In the genomic region with DNA sequence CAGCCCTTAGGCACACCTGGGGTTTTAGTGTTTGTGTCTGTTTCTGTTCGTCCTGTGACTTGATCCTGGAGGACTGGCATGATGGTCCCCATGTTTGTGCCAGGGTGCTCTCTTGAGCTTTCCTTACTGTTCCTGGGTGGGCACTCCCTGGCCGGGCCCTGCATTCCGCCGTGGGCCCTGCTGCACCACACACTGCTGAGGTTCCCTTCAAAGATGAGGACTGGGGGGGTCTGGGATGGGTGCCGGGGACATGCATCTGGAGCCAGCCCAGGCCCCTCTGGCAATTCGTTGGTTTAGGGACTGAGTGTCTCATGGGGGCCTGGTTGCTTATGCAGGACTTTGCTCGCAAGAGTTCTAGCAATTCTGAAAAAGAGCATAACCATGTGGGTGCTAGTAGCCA, we compare ENCODE assay signal across 15 cellular contexts.
"Had no signal": no experiment of that assay in that cellular context is flagged by ENCODE, and none has a peak within 500 bp of the region (broad histone marks: within the 10 kb centered on the region; RNA-seq: fewer than 3 reads in every experiment).

No MANE protein-coding gene starts in this region.

- H3K27me3 Mint-ChIP-seq: activated T-helper 17 cell treated with anti-CD3 and anti-CD28 coated beads, Interleukin-2, amount 50 U/mL, for 72 hours; central memory CD8-positive, alpha-beta T cell had no signal

- ATAC-seq: activated T-helper 17 cell treated with anti-CD3 and anti-CD28 coated beads, Interleukin-2, amount 50 U/mL, for 72 hours; left lung; stimulated activated naive B cell treated with anti-CD40 and anti-IgM and Interleukin-4, amounts not matched to agents 10 μg/mL and 1 μg/mL and 100 μg/mL, for 72 hours had no signal

- H3K4me3 Mint-ChIP-seq: activated CD4-positive, alpha-beta T cell treated with anti-CD3 and anti-CD28 coated beads, Interleukin-2, amount 10 ng/mL, durations not matched to agents 7 days and 5 days; activated naive CD4-positive, alpha-beta T cell treated with anti-CD3 and anti-CD28 coated beads for 36 hours; activated T-helper 17 cell treated with anti-CD3 and anti-CD28 coated beads, Interleukin-2, amount 50 U/mL, for 72 hours; central memory CD8-positive, alpha-beta T cell; stimulated activated naive B cell treated with anti-CD40 and anti-IgM and Interleukin-4, amounts not matched to agents 10 μg/mL and 1 μg/mL and 100 μg/mL, for 72 hours had no signal

- H3K9me3 Mint-ChIP-seq: activated CD4-positive, alpha-beta T cell treated with anti-CD3 and anti-CD28 coated beads, Interleukin-2, amount 10 ng/mL, durations not matched to agents 7 days and 5 days; activated naive CD4-positive, alpha-beta T cell treated with anti-CD3 and anti-CD28 coated beads for 36 hours; activated T-helper 17 cell treated with anti-CD3 and anti-CD28 coated beads, Interleukin-2, amount 50 U/mL, for 72 hours; central memory CD8-positive, alpha-beta T cell; stimulated activated naive B cell treated with anti-CD40 and anti-IgM and Interleukin-4, amounts not matched to agents 10 μg/mL and 1 μg/mL and 100 μg/mL, for 72 hours had no signal

- FAIRE-seq: islet of Langerhans had no signal

- H3K36me3 ChIP-seq: left lung, right atrium auricular region, suprapubic skin had no signal

- DNase-seq: activated CD4-positive, alpha-beta T cell treated with anti-CD3 and anti-CD28 coated beads, Interleukin-2, amount 10 ng/mL, durations not matched to agents 7 days and 5 days; activated CD4-positive, CD25-positive, alpha-beta regulatory T cell; activated CD8-positive, alpha-beta memory T cell treated with anti-CD3 and anti-CD28 coated beads for 24 hours; activated naive CD4-positive, alpha-beta T cell treated with anti-CD3 and anti-CD28 coated beads for 36 hours; head of caudate nucleus; left lung; spleen; stimulated activated CD4-positive, alpha-beta T cell treated with anti-CD3 and anti-CD28 coated beads, Interleukin-1b, Interleukin-23, amount 100 ng/mL, for 48 hours; stimulated activated naive B cell treated with anti-CD40 and anti-IgM and Interleukin-4, amounts not matched to agents 10 μg/mL and 1 μg/mL and 100 μg/mL, for 72 hours had no signal

- H3K27me3 ChIP-seq: right atrium auricular region, suprapubic skin had no signal

- H3K4me3 ChIP-seq: left lung, right atrium auricular region, SK-N-MC, spleen, suprapubic skin had no signal

- H3K9me3 ChIP-seq: left lung, right atrium auricular region, spleen, suprapubic skin had no signal

- H3K27ac Mint-ChIP-seq: activated CD4-positive, alpha-beta T cell treated with anti-CD3 and anti-CD28 coated beads, Interleukin-2, amount 10 ng/mL, durations not matched to agents 7 days and 5 days; activated naive CD4-positive, alpha-beta T cell treated with anti-CD3 and anti-CD28 coated beads for 36 hours; activated T-helper 17 cell treated with anti-CD3 and anti-CD28 coated beads, Interleukin-2, amount 50 U/mL, for 72 hours; stimulated activated naive B cell treated with anti-CD40 and anti-IgM and Interleukin-4, amounts not matched to agents 10 μg/mL and 1 μg/mL and 100 μg/mL, for 72 hours had no signal

- H3K27ac ChIP-seq: SK-N-MC had no signal
